ENCODE assay signal across 21 cellular contexts in genomic region chr17:73478768-73479424, GRCh38.
DNase-seq lines count a peak whose midpoint lies in the region; ATAC-seq and TF ChIP-seq lines count a peak whose summit lies in the region.
"Had no signal": no experiment of that assay in that cellular context is flagged by ENCODE, and none has a peak within 500 bp of the region (broad histone marks: within the 10 kb centered on the region; RNA-seq: fewer than 3 reads in every experiment).

No MANE protein-coding gene starts in this region.

- no peak overlapping the region for H3K27ac ChIP-seq in psoas muscle
- H3K27ac ChIP-seq: skin epidermis, tibial artery, VCaP had no signal

- no peak overlapping the region for H3K4me3 Mint-ChIP-seq in chondrocyte (ENCODE audit: unreplicated experiment)
- H3K4me3 Mint-ChIP-seq: activated CD8-positive, alpha-beta T cell treated with anti-CD3 and anti-CD28 coated beads for 36 hours; activated naive CD8-positive, alpha-beta T cell treated with anti-CD3 and anti-CD28 coated beads, Interleukin-2, amount 50 U/mL, for 24 hours; activated T-helper 1 cell treated with anti-CD3 and anti-CD28 coated beads, Interleukin-12 subunit alpha, Interleukin-12 subunit beta, Interleukin-2, Interleukin-4 antibody, amounts not matched to agents 30 ng/mL and 10 ng/mL and 1 ng/mL, durations not matched to agents 14 hours and 24 hours and 36 hours; CD14-positive monocyte had no signal

- H3K4me3 ChIP-seq in LNCaP clone FGC (ENCODE audit: low read depth, low read length) (no peak overlapping the region), psoas muscle (no peak overlapping the region)
- H3K4me3 ChIP-seq: skin epidermis, tibial artery had no signal

- H3K36me3 Mint-ChIP-seq in chondrocyte (ENCODE audit: low read depth): no peaks in the 10 kb centered on the region
- H3K36me3 Mint-ChIP-seq: CD14-positive monocyte had no signal

- peaks cover 29% of the 10 kb centered on the region for H3K4me1 Mint-ChIP-seq in chondrocyte (ENCODE audit: low read depth)

- 84 to 88% (median 86%) methylated on average over 14 of the region's 14 CpGs for WGBS in psoas muscle, 3 donors

- no peak for ATAC-seq in psoas muscle
- ATAC-seq: activated CD8-positive, alpha-beta T cell treated with anti-CD3 and anti-CD28 coated beads for 36 hours; activated naive CD8-positive, alpha-beta T cell treated with anti-CD3 and anti-CD28 coated beads, Interleukin-2, amount 50 U/mL, for 24 hours had no signal

- H3K27me3 Mint-ChIP-seq in chondrocyte (ENCODE audit: low read depth): no peaks in the 10 kb centered on the region
- H3K27me3 Mint-ChIP-seq: activated CD8-positive, alpha-beta T cell treated with anti-CD3 and anti-CD28 coated beads for 36 hours; activated naive CD8-positive, alpha-beta T cell treated with anti-CD3 and anti-CD28 coated beads, Interleukin-2, amount 50 U/mL, for 24 hours had no signal

- H3K9me3 Mint-ChIP-seq in chondrocyte (ENCODE audit: low read depth): no peaks in the 10 kb centered on the region
- H3K9me3 Mint-ChIP-seq: activated CD8-positive, alpha-beta T cell treated with anti-CD3 and anti-CD28 coated beads for 36 hours; activated naive CD8-positive, alpha-beta T cell treated with anti-CD3 and anti-CD28 coated beads, Interleukin-2, amount 50 U/mL, for 24 hours; activated T-helper 1 cell treated with anti-CD3 and anti-CD28 coated beads, Interleukin-12 subunit alpha, Interleukin-12 subunit beta, Interleukin-2, Interleukin-4 antibody, amounts not matched to agents 30 ng/mL and 10 ng/mL and 1 ng/mL, durations not matched to agents 14 hours and 24 hours and 36 hours had no signal

- H3K36me3 ChIP-seq in psoas muscle (ENCODE audit: insufficient read depth in 1 of 2, low read depth in 1 of 2): no peaks in the 10 kb centered on the region
- H3K36me3 ChIP-seq: tibial artery had no signal

- H3K4me1 ChIP-seq in psoas muscle: no peaks in the 10 kb centered on the region

- DNase-seq in DMS53 (lab: John Stamatoyannopoulos, UW) (peak; percentile 20), DMS53 treated with DMSO at 0.1 percent for 48 hours (lab: John Stamatoyannopoulos, UW; ENCODE audit: unreplicated experiment) (no peak), LNCaP clone FGC (ENCODE audit: low read depth) (no peak), chondrocyte (ENCODE audit: low spot score) (no peak), retina (peak; percentile 51), psoas muscle (no peak), NCI-H1092 (lab: John Stamatoyannopoulos, UW) (no peak), ecto neural progenitor cell (ENCODE audit: low spot score) (no peak)
- DNase-seq: 8988T; activated CD8-positive, alpha-beta T cell treated with anti-CD3 and anti-CD28 coated beads for 36 hours; activated naive CD8-positive, alpha-beta T cell treated with anti-CD3 and anti-CD28 coated beads, Interleukin-2, amount 50 U/mL, for 24 hours; DMS79; effector CD8-positive, alpha-beta T cell; hippocampal formation; NCI-H2171; NCI-H748 treated with DMSO at 0.1 percent for 48 hours; tibial artery had no signal

- 0 out of 2 replicates have a peak, but pooled peaks have one; percentile 13 for TF ChIP-seq CTCF in LNCaP clone FGC (IDR thresholded peaks at IDR 0.05; ENCODE audit: control insufficient read depth, extremely low read depth, insufficient read depth)
- TF ChIP-seq CTCF in chondrocyte (IDR thresholded peaks at IDR 0.05): peak; percentile 18
- TF ChIP-seq CTCF in psoas muscle (IDR thresholded peaks at IDR 0.05): no peak

- intact Hi-C loops in psoas muscle (cut with DNase I): no loop called here

- peaks cover 0 to 4% (median 2%) of the 10 kb centered on the region in 3 donors for H3K27me3 ChIP-seq in psoas muscle (ENCODE audit: insufficient read depth in 3 of 3, low read length in 2 of 3)

- H3K27ac Mint-ChIP-seq in chondrocyte (ENCODE audit: unreplicated experiment): no peak overlapping the region
- H3K27ac Mint-ChIP-seq: activated CD8-positive, alpha-beta T cell treated with anti-CD3 and anti-CD28 coated beads for 36 hours; activated naive CD8-positive, alpha-beta T cell treated with anti-CD3 and anti-CD28 coated beads, Interleukin-2, amount 50 U/mL, for 24 hours; activated T-helper 1 cell treated with anti-CD3 and anti-CD28 coated beads, Interleukin-12 subunit alpha, Interleukin-12 subunit beta, Interleukin-2, Interleukin-4 antibody, amounts not matched to agents 30 ng/mL and 10 ng/mL and 1 ng/mL, durations not matched to agents 14 hours and 24 hours and 36 hours; CD14-positive monocyte had no signal

- H3K9me3 ChIP-seq in psoas muscle: no peaks in the 10 kb centered on the region
- H3K9me3 ChIP-seq: tibial artery had no signal

Comparison
In these comparisons a context has a peak if more than half of its experiments do, and no peak if none do; other contexts are left out.
1. DNase-seq: peak in DMS53 (single experiment) and retina (single experiment); none in DMS53 treated with DMSO at 0.1 percent for 48 hours (single experiment), LNCaP clone FGC (single experiment), chondrocyte (single experiment), psoas muscle (0 of 2), NCI-H1092 (single experiment) and ecto neural progenitor cell (single experiment).